1 cellular context compared by ENCODE assay signal in the genomic region with DNA sequence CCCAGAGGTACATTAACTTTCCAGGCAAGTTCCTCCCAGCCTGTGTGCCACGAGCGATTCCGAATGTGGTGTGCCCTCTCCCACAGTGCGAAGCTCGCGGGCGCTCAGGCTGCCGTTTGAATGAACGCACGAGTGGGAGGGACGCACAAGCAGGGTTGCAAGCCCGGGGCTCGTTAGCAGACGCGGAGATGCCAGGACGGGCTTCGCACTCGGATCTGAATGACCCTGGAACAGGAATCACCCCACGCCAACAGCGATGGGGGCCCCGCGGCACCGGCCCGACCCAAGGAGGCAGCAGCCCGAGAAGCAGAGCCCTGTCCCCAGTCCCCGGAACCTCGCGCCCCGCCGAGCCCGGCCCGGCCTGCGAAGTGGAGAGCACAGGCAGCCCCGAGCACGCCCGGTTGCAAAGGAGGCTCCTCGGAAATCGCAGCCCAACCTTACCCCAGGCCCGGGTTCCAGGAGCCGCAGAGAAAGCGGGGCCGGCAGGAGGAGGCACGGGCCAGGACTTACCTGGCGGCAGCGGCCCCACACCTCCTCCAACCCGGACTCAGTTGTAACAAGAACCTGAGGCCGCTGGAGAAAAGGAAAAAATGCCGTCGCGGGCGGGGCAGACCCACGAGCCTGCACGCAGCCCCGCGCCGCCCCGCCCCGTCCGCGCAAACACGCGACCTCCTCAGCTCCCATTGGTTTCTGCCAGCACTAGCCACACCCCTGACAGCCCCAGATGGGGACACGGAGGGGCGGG.
TF ChIP-seq lines count a peak whose summit lies in the region.

A gene with protein sequence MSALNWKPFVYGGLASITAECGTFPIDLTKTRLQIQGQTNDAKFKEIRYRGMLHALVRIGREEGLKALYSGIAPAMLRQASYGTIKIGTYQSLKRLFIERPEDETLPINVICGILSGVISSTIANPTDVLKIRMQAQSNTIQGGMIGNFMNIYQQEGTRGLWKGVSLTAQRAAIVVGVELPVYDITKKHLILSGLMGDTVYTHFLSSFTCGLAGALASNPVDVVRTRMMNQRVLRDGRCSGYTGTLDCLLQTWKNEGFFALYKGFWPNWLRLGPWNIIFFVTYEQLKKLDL (minus strand): TSS at position 584 of the 745 bp plus-strand sequence. CDS start 6,948 bp downstream, outside the sequence.

TF ChIP-seq in K562, 482 proteins besides CTCF, POLR2A, EP300 and RAD21 (continued from another document and continues in another):
- TF ChIP-seq, protein P1, sequence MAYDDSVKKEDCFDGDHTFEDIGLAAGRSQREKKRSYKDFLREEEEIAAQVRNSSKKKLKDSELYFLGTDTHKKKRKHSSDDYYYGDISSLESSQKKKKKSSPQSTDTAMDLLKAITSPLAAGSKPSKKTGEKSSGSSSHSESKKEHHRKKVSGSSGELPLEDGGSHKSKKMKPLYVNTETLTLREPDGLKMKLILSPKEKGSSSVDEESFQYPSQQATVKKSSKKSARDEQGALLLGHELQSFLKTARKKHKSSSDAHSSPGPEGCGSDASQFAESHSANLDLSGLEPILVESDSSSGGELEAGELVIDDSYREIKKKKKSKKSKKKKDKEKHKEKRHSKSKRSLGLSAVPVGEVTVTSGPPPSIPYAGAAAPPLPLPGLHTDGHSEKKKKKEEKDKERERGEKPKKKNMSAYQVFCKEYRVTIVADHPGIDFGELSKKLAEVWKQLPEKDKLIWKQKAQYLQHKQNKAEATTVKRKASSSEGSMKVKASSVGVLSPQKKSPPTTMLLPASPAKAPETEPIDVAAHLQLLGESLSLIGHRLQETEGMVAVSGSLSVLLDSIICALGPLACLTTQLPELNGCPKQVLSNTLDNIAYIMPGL (CRISPR knock-in tag; IDR thresholded peaks at IDR 0.05) = 0 out of 2 replicates have a peak, but pooled peaks have one; percentile 46
- TF ChIP-seq TBP (optimal IDR thresholded peaks at IDR 0.05; ENCODE audit: low read depth, low read length) = peak; percentile 59
- TF ChIP-seq, protein P2, sequence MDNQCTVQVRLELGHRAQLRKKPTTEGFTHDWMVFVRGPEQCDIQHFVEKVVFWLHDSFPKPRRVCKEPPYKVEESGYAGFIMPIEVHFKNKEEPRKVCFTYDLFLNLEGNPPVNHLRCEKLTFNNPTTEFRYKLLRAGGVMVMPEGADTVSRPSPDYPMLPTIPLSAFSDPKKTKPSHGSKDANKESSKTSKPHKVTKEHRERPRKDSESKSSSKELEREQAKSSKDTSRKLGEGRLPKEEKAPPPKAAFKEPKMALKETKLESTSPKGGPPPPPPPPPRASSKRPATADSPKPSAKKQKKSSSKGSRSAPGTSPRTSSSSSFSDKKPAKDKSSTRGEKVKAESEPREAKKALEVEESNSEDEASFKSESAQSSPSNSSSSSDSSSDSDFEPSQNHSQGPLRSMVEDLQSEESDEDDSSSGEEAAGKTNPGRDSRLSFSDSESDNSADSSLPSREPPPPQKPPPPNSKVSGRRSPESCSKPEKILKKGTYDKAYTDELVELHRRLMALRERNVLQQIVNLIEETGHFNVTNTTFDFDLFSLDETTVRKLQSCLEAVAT (IDR thresholded peaks at IDR 0.05) = no peak
- TF ChIP-seq ZFP36 (IDR thresholded peaks at IDR 0.05; ENCODE audit: low read depth, low read length, partially characterized antibody) = no peak
- no peak for TF ChIP-seq ZNF668 (CRISPR knock-in tag; IDR thresholded peaks at IDR 0.05)
- no peak for TF ChIP-seq ZNF354B (CRISPR knock-in tag; IDR thresholded peaks at IDR 0.05)
- TF ChIP-seq SAP30 (IDR thresholded peaks at IDR 0.05; ENCODE audit: borderline replicate concordance, insufficient read depth, low read depth, low read length, poor library complexity, severe bottlenecking) = peak; percentile 31
- TF ChIP-seq, protein P3, sequence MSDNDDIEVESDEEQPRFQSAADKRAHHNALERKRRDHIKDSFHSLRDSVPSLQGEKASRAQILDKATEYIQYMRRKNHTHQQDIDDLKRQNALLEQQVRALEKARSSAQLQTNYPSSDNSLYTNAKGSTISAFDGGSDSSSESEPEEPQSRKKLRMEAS (CRISPR knock-in tag; IDR thresholded peaks at IDR 0.05) = peak; percentile 58; the same call in 1 of the 2 replicates
- TF ChIP-seq RBM14 (IDR thresholded peaks at IDR 0.05; ENCODE audit: borderline replicate concordance, insufficient read depth, low read depth, low read length) = 0 out of 2 replicates have a peak, but pooled peaks have one; percentile 28
- TF ChIP-seq, protein P4, sequence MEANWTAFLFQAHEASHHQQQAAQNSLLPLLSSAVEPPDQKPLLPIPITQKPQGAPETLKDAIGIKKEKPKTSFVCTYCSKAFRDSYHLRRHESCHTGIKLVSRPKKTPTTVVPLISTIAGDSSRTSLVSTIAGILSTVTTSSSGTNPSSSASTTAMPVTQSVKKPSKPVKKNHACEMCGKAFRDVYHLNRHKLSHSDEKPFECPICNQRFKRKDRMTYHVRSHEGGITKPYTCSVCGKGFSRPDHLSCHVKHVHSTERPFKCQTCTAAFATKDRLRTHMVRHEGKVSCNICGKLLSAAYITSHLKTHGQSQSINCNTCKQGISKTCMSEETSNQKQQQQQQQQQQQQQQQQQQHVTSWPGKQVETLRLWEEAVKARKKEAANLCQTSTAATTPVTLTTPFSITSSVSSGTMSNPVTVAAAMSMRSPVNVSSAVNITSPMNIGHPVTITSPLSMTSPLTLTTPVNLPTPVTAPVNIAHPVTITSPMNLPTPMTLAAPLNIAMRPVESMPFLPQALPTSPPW (CRISPR knock-in tag; IDR thresholded peaks at IDR 0.05) = peak; percentile 75
- TF ChIP-seq TAF1 (IDR thresholded peaks at IDR 0.05; ENCODE audit: control insufficient read depth, extremely low read depth, insufficient read depth, low read length, severe bottlenecking) = peak; percentile 20
- TF ChIP-seq L3MBTL2 (IDR thresholded peaks at IDR 0.05) = peak; percentile 89
- TF ChIP-seq, protein P5, sequence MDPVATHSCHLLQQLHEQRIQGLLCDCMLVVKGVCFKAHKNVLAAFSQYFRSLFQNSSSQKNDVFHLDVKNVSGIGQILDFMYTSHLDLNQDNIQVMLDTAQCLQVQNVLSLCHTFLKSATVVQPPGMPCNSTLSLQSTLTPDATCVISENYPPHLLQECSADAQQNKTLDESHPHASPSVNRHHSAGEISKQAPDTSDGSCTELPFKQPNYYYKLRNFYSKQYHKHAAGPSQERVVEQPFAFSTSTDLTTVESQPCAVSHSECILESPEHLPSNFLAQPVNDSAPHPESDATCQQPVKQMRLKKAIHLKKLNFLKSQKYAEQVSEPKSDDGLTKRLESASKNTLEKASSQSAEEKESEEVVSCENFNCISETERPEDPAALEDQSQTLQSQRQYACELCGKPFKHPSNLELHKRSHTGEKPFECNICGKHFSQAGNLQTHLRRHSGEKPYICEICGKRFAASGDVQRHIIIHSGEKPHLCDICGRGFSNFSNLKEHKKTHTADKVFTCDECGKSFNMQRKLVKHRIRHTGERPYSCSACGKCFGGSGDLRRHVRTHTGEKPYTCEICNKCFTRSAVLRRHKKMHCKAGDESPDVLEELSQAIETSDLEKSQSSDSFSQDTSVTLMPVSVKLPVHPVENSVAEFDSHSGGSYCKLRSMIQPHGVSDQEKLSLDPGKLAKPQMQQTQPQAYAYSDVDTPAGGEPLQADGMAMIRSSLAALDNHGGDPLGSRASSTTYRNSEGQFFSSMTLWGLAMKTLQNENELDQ (CRISPR knock-in tag; IDR thresholded peaks at IDR 0.05; ENCODE audit: borderline replicate concordance) = no peak
- TF ChIP-seq, protein P6, sequence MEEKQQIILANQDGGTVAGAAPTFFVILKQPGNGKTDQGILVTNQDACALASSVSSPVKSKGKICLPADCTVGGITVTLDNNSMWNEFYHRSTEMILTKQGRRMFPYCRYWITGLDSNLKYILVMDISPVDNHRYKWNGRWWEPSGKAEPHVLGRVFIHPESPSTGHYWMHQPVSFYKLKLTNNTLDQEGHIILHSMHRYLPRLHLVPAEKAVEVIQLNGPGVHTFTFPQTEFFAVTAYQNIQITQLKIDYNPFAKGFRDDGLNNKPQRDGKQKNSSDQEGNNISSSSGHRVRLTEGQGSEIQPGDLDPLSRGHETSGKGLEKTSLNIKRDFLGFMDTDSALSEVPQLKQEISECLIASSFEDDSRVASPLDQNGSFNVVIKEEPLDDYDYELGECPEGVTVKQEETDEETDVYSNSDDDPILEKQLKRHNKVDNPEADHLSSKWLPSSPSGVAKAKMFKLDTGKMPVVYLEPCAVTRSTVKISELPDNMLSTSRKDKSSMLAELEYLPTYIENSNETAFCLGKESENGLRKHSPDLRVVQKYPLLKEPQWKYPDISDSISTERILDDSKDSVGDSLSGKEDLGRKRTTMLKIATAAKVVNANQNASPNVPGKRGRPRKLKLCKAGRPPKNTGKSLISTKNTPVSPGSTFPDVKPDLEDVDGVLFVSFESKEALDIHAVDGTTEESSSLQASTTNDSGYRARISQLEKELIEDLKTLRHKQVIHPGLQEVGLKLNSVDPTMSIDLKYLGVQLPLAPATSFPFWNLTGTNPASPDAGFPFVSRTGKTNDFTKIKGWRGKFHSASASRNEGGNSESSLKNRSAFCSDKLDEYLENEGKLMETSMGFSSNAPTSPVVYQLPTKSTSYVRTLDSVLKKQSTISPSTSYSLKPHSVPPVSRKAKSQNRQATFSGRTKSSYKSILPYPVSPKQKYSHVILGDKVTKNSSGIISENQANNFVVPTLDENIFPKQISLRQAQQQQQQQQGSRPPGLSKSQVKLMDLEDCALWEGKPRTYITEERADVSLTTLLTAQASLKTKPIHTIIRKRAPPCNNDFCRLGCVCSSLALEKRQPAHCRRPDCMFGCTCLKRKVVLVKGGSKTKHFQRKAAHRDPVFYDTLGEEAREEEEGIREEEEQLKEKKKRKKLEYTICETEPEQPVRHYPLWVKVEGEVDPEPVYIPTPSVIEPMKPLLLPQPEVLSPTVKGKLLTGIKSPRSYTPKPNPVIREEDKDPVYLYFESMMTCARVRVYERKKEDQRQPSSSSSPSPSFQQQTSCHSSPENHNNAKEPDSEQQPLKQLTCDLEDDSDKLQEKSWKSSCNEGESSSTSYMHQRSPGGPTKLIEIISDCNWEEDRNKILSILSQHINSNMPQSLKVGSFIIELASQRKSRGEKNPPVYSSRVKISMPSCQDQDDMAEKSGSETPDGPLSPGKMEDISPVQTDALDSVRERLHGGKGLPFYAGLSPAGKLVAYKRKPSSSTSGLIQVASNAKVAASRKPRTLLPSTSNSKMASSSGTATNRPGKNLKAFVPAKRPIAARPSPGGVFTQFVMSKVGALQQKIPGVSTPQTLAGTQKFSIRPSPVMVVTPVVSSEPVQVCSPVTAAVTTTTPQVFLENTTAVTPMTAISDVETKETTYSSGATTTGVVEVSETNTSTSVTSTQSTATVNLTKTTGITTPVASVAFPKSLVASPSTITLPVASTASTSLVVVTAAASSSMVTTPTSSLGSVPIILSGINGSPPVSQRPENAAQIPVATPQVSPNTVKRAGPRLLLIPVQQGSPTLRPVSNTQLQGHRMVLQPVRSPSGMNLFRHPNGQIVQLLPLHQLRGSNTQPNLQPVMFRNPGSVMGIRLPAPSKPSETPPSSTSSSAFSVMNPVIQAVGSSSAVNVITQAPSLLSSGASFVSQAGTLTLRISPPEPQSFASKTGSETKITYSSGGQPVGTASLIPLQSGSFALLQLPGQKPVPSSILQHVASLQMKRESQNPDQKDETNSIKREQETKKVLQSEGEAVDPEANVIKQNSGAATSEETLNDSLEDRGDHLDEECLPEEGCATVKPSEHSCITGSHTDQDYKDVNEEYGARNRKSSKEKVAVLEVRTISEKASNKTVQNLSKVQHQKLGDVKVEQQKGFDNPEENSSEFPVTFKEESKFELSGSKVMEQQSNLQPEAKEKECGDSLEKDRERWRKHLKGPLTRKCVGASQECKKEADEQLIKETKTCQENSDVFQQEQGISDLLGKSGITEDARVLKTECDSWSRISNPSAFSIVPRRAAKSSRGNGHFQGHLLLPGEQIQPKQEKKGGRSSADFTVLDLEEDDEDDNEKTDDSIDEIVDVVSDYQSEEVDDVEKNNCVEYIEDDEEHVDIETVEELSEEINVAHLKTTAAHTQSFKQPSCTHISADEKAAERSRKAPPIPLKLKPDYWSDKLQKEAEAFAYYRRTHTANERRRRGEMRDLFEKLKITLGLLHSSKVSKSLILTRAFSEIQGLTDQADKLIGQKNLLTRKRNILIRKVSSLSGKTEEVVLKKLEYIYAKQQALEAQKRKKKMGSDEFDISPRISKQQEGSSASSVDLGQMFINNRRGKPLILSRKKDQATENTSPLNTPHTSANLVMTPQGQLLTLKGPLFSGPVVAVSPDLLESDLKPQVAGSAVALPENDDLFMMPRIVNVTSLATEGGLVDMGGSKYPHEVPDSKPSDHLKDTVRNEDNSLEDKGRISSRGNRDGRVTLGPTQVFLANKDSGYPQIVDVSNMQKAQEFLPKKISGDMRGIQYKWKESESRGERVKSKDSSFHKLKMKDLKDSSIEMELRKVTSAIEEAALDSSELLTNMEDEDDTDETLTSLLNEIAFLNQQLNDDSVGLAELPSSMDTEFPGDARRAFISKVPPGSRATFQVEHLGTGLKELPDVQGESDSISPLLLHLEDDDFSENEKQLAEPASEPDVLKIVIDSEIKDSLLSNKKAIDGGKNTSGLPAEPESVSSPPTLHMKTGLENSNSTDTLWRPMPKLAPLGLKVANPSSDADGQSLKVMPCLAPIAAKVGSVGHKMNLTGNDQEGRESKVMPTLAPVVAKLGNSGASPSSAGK (IDR thresholded peaks at IDR 0.05) = peak; percentile 81
- peak; percentile 27; the same call in 1 of the 2 replicates for TF ChIP-seq CTBP1 (IDR thresholded peaks at IDR 0.05; ENCODE audit: borderline replicate concordance)
- peak; percentile 39 for TF ChIP-seq MEIS2 (IDR thresholded peaks at IDR 0.05; ENCODE audit: partially characterized antibody)
- peak; percentile 86 for TF ChIP-seq SAFB (IDR thresholded peaks at IDR 0.05; ENCODE audit: borderline replicate concordance, low read depth, low read length)
- TF ChIP-seq, protein P7, sequence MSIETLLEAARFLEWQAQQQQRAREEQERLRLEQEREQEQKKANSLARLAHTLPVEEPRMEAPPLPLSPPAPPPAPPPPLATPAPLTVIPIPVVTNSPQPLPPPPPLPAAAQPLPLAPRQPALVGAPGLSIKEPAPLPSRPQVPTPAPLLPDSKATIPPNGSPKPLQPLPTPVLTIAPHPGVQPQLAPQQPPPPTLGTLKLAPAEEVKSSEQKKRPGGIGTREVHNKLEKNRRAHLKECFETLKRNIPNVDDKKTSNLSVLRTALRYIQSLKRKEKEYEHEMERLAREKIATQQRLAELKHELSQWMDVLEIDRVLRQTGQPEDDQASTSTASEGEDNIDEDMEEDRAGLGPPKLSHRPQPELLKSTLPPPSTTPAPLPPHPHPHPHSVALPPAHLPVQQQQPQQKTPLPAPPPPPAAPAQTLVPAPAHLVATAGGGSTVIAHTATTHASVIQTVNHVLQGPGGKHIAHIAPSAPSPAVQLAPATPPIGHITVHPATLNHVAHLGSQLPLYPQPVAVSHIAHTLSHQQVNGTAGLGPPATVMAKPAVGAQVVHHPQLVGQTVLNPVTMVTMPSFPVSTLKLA (conservative IDR thresholded peaks at IDR 0.05) = peak; percentile 71 to 85
- TF ChIP-seq POLR2G (IDR thresholded peaks at IDR 0.05; ENCODE audit: low read depth, low read length) = peak; percentile 72
- TF ChIP-seq NRF1 (conservative IDR thresholded peaks at IDR 0.05 in 1 of 2, IDR thresholded peaks at IDR 0.05 in 1 of 2) = peak; percentile 78 to 80
- no peak for TF ChIP-seq HMG20A (CRISPR knock-in tag; conservative IDR thresholded peaks at IDR 0.05)
- TF ChIP-seq MEF2D (tag; conservative IDR thresholded peaks at IDR 0.05; ENCODE audit: low read depth) = no peak
- TF ChIP-seq ZNF263 (CRISPR knock-in tag; IDR thresholded peaks at IDR 0.05; ENCODE audit: borderline replicate concordance) = no peak
- no peak for TF ChIP-seq FOXK2 (conservative IDR thresholded peaks at IDR 0.05 in 1 of 2, IDR thresholded peaks at IDR 0.05 in 1 of 2; ENCODE audit: low read depth in 2 of 2)
- no peak for TF ChIP-seq HDAC2 (IDR thresholded peaks at IDR 0.05)
- TF ChIP-seq TCF3 (CRISPR knock-in tag; IDR thresholded peaks at IDR 0.05) = no peak
